ENCODE assay signal across 2 cellular contexts in the genomic region with DNA sequence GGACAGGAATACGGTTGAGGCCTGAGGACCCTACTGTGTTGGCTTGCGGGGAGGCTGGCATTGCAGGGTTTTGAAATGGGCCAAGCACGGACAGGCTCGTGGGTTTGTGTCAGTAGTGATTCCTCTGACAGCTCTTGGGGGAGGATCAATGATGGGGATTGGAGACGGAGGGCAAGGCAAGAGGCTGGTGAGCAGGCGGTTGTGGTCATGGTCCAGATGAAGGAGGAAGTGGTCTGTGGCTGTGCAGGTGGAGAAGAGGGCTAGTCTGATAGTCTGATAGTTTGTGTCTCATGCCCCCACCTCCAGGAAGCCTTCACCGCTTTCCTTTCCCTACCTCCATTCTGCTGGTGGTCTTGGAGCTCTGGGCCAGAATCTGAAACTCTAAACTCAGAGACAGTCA.
TF ChIP-seq lines count a peak whose summit lies in the region.

No MANE protein-coding gene starts in this region.

TF ChIP-seq in IMR-90, 13 proteins besides CTCF, POLR2A, EP300 and RAD21:
- no peak for TF ChIP-seq NFE2L2 (IDR thresholded peaks at IDR 0.05; ENCODE audit: low read depth, low read length)
- no peak for TF ChIP-seq CEBPB (IDR thresholded peaks at IDR 0.05; ENCODE audit: low read depth, low read length)
- TF ChIP-seq MXI1 (IDR thresholded peaks at IDR 0.05; ENCODE audit: borderline replicate concordance, low read depth, low read length): 0 out of 2 replicates have a peak, but pooled peaks have one; percentile 7
- no peak for TF ChIP-seq MAFK (IDR thresholded peaks at IDR 0.05; ENCODE audit: low read depth, low read length)

TF ChIP-seq in GM12878, 131 proteins besides CTCF, POLR2A, EP300 and RAD21:
- TF ChIP-seq POLR2AphosphoS5 (IDR thresholded peaks at IDR 0.05; ENCODE audit: low read length): no peak
- TF ChIP-seq, protein P1, sequence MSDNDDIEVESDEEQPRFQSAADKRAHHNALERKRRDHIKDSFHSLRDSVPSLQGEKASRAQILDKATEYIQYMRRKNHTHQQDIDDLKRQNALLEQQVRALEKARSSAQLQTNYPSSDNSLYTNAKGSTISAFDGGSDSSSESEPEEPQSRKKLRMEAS (IDR thresholded peaks at IDR 0.05; ENCODE audit: low read depth, low read length): peak; percentile 36; the same call in 1 of the 2 replicates
- TF ChIP-seq ZNF217 (IDR thresholded peaks at IDR 0.05): peak; percentile 50; the same call in 1 of the 2 replicates
- TF ChIP-seq, protein P2, sequence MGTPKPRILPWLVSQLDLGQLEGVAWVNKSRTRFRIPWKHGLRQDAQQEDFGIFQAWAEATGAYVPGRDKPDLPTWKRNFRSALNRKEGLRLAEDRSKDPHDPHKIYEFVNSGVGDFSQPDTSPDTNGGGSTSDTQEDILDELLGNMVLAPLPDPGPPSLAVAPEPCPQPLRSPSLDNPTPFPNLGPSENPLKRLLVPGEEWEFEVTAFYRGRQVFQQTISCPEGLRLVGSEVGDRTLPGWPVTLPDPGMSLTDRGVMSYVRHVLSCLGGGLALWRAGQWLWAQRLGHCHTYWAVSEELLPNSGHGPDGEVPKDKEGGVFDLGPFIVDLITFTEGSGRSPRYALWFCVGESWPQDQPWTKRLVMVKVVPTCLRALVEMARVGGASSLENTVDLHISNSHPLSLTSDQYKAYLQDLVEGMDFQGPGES (IDR thresholded peaks at IDR 0.05): no peak
- TF ChIP-seq EED (IDR thresholded peaks at IDR 0.05; ENCODE audit: low read depth): peak; percentile 41; the same call in 1 of the 2 replicates
- no peak for TF ChIP-seq JUND (IDR thresholded peaks at IDR 0.05; ENCODE audit: low read depth, low read length)
- TF ChIP-seq TCF3 (IDR thresholded peaks at IDR 0.05; ENCODE audit: borderline replicate concordance, insufficient read depth, low read depth, low read length): 0 out of 2 replicates have a peak, but pooled peaks have one; percentile 67
- 0 out of 2 replicates have a peak, but pooled peaks have one; percentile 34 for TF ChIP-seq CHD2 (IDR thresholded peaks at IDR 0.05; ENCODE audit: borderline replicate concordance, low read depth, low read length)
- 0 out of 2 replicates have a peak, but pooled peaks have one; percentile 80 for TF ChIP-seq SMARCA5 (IDR thresholded peaks at IDR 0.05)
- TF ChIP-seq, protein P3, sequence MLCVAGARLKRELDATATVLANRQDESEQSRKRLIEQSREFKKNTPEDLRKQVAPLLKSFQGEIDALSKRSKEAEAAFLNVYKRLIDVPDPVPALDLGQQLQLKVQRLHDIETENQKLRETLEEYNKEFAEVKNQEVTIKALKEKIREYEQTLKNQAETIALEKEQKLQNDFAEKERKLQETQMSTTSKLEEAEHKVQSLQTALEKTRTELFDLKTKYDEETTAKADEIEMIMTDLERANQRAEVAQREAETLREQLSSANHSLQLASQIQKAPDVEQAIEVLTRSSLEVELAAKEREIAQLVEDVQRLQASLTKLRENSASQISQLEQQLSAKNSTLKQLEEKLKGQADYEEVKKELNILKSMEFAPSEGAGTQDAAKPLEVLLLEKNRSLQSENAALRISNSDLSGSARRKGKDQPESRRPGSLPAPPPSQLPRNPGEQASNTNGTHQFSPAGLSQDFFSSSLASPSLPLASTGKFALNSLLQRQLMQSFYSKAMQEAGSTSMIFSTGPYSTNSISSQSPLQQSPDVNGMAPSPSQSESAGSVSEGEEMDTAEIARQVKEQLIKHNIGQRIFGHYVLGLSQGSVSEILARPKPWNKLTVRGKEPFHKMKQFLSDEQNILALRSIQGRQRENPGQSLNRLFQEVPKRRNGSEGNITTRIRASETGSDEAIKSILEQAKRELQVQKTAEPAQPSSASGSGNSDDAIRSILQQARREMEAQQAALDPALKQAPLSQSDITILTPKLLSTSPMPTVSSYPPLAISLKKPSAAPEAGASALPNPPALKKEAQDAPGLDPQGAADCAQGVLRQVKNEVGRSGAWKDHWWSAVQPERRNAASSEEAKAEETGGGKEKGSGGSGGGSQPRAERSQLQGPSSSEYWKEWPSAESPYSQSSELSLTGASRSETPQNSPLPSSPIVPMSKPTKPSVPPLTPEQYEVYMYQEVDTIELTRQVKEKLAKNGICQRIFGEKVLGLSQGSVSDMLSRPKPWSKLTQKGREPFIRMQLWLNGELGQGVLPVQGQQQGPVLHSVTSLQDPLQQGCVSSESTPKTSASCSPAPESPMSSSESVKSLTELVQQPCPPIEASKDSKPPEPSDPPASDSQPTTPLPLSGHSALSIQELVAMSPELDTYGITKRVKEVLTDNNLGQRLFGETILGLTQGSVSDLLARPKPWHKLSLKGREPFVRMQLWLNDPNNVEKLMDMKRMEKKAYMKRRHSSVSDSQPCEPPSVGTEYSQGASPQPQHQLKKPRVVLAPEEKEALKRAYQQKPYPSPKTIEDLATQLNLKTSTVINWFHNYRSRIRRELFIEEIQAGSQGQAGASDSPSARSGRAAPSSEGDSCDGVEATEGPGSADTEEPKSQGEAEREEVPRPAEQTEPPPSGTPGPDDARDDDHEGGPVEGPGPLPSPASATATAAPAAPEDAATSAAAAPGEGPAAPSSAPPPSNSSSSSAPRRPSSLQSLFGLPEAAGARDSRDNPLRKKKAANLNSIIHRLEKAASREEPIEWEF (IDR thresholded peaks at IDR 0.05; ENCODE audit: insufficient replicate concordance, low read depth, low read length): no peak
- no peak for TF ChIP-seq TCF7 (IDR thresholded peaks at IDR 0.05; ENCODE audit: borderline replicate concordance)
- peak; percentile 69; the same call in 1 of the 2 replicates for TF ChIP-seq IKZF1 (conservative IDR thresholded peaks at IDR 0.05)
- TF ChIP-seq BHLHE40 (IDR thresholded peaks at IDR 0.05; ENCODE audit: borderline replicate concordance in 1 of 2, low read depth in 2 of 2, low read length in 1 of 2): peak; percentile 46 to 57
- TF ChIP-seq, protein P4, sequence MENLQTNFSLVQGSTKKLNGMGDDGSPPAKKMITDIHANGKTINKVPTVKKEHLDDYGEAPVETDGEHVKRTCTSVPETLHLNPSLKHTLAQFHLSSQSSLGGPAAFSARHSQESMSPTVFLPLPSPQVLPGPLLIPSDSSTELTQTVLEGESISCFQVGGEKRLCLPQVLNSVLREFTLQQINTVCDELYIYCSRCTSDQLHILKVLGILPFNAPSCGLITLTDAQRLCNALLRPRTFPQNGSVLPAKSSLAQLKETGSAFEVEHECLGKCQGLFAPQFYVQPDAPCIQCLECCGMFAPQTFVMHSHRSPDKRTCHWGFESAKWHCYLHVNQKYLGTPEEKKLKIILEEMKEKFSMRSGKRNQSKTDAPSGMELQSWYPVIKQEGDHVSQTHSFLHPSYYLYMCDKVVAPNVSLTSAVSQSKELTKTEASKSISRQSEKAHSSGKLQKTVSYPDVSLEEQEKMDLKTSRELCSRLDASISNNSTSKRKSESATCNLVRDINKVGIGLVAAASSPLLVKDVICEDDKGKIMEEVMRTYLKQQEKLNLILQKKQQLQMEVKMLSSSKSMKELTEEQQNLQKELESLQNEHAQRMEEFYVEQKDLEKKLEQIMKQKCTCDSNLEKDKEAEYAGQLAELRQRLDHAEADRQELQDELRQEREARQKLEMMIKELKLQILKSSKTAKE (IDR thresholded peaks at IDR 0.05; ENCODE audit: low read depth, poor library complexity, severe bottlenecking): peak; percentile 27
- no peak for TF ChIP-seq ESRRA (IDR thresholded peaks at IDR 0.05; ENCODE audit: low read length)
- TF ChIP-seq ATF7 (IDR thresholded peaks at IDR 0.05; ENCODE audit: low read depth): peak; percentile 39; the same call in 1 of the 2 replicates
- peak; percentile 55; the same call in 1 of the 2 replicates for TF ChIP-seq MTA2 (IDR thresholded peaks at IDR 0.05; ENCODE audit: low read depth)
- TF ChIP-seq, protein P5, sequence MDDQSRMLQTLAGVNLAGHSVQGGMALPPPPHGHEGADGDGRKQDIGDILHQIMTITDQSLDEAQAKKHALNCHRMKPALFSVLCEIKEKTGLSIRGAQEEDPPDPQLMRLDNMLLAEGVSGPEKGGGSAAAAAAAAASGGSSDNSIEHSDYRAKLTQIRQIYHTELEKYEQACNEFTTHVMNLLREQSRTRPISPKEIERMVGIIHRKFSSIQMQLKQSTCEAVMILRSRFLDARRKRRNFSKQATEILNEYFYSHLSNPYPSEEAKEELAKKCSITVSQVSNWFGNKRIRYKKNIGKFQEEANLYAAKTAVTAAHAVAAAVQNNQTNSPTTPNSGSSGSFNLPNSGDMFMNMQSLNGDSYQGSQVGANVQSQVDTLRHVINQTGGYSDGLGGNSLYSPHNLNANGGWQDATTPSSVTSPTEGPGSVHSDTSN (IDR thresholded peaks at IDR 0.05; ENCODE audit: insufficient replicate concordance, low read depth, low read length): peak; percentile 56
- peak; percentile 83 for TF ChIP-seq PAX5 (IDR thresholded peaks at IDR 0.05; ENCODE audit: borderline replicate concordance, low read depth, low read length)
- peak; percentile 96 for TF ChIP-seq RUNX3 (IDR thresholded peaks at IDR 0.05; ENCODE audit: low read length)
- TF ChIP-seq TCF12 (IDR thresholded peaks at IDR 0.05; ENCODE audit: low read depth, low read length): peak; percentile 90
- no peak for TF ChIP-seq NR2C2 (IDR thresholded peaks at IDR 0.05; ENCODE audit: borderline replicate concordance, control insufficient read depth, insufficient read length, low read depth)
- peak; percentile 72; the same call in 1 of the 2 replicates for TF ChIP-seq NBN (IDR thresholded peaks at IDR 0.05)
- TF ChIP-seq, protein P6, sequence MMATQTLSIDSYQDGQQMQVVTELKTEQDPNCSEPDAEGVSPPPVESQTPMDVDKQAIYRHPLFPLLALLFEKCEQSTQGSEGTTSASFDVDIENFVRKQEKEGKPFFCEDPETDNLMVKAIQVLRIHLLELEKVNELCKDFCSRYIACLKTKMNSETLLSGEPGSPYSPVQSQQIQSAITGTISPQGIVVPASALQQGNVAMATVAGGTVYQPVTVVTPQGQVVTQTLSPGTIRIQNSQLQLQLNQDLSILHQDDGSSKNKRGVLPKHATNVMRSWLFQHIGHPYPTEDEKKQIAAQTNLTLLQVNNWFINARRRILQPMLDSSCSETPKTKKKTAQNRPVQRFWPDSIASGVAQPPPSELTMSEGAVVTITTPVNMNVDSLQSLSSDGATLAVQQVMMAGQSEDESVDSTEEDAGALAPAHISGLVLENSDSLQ (IDR thresholded peaks at IDR 0.05): peak; percentile 71; the same call in 1 of the 2 replicates
- TF ChIP-seq, protein P7, sequence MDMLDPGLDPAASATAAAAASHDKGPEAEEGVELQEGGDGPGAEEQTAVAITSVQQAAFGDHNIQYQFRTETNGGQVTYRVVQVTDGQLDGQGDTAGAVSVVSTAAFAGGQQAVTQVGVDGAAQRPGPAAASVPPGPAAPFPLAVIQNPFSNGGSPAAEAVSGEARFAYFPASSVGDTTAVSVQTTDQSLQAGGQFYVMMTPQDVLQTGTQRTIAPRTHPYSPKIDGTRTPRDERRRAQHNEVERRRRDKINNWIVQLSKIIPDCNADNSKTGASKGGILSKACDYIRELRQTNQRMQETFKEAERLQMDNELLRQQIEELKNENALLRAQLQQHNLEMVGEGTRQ (IDR thresholded peaks at IDR 0.05; ENCODE audit: borderline replicate concordance, low read depth, low read length): no peak
- TF ChIP-seq SPI1 (IDR thresholded peaks at IDR 0.05; ENCODE audit: borderline replicate concordance, insufficient read depth, low read depth, low read length): peak; percentile 81
- no peak for TF ChIP-seq SRF (IDR thresholded peaks at IDR 0.05; ENCODE audit: low read depth in 2 of 2, low read length in 2 of 2)
- TF ChIP-seq DPF2 (IDR thresholded peaks at IDR 0.05): peak; percentile 46; the same call in 1 of the 2 replicates
- no peak for TF ChIP-seq JUNB (IDR thresholded peaks at IDR 0.05)
- TF ChIP-seq HCFC1 (IDR thresholded peaks at IDR 0.05; ENCODE audit: low read length): no peak
- TF ChIP-seq HDGF (IDR thresholded peaks at IDR 0.05): peak; percentile 90
- TF ChIP-seq FOXK2 (IDR thresholded peaks at IDR 0.05): no peak
- TF ChIP-seq KDM1A (IDR thresholded peaks at IDR 0.05; ENCODE audit: borderline replicate concordance): no peak
- TF ChIP-seq IKZF2 (IDR thresholded peaks at IDR 0.05): peak; percentile 59 to 76; a peak in 3 of 4 replicates
- TF ChIP-seq, protein P8, sequence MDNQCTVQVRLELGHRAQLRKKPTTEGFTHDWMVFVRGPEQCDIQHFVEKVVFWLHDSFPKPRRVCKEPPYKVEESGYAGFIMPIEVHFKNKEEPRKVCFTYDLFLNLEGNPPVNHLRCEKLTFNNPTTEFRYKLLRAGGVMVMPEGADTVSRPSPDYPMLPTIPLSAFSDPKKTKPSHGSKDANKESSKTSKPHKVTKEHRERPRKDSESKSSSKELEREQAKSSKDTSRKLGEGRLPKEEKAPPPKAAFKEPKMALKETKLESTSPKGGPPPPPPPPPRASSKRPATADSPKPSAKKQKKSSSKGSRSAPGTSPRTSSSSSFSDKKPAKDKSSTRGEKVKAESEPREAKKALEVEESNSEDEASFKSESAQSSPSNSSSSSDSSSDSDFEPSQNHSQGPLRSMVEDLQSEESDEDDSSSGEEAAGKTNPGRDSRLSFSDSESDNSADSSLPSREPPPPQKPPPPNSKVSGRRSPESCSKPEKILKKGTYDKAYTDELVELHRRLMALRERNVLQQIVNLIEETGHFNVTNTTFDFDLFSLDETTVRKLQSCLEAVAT (IDR thresholded peaks at IDR 0.05): peak; percentile 88
- 0 out of 2 replicates have a peak, but pooled peaks have one; percentile 25 for TF ChIP-seq NR2F1 (conservative IDR thresholded peaks at IDR 0.05)
- TF ChIP-seq, protein P9, sequence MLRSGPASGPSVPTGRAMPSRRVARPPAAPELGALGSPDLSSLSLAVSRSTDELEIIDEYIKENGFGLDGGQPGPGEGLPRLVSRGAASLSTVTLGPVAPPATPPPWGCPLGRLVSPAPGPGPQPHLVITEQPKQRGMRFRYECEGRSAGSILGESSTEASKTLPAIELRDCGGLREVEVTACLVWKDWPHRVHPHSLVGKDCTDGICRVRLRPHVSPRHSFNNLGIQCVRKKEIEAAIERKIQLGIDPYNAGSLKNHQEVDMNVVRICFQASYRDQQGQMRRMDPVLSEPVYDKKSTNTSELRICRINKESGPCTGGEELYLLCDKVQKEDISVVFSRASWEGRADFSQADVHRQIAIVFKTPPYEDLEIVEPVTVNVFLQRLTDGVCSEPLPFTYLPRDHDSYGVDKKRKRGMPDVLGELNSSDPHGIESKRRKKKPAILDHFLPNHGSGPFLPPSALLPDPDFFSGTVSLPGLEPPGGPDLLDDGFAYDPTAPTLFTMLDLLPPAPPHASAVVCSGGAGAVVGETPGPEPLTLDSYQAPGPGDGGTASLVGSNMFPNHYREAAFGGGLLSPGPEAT (IDR thresholded peaks at IDR 0.05; ENCODE audit: low read depth): peak; percentile 38; the same call in 1 of the 2 replicates
- TF ChIP-seq CBFB (IDR thresholded peaks at IDR 0.05; ENCODE audit: low read depth): peak; percentile 77; the same call in 1 of the 2 replicates
